Comparison of ENCODE assay signal across 14 cellular contexts in genomic region chr12:78795934-78796445, GRCh38.
DNase-seq lines count a peak whose midpoint lies in the region; ATAC-seq and TF ChIP-seq lines count a peak whose summit lies in the region.
"Had no signal": no experiment of that assay in that cellular context is flagged by ENCODE, and none has a peak within 500 bp of the region (broad histone marks: within the 10 kb centered on the region; RNA-seq: fewer than 3 reads in every experiment).

No MANE protein-coding gene starts in this region.

- H4K20me1 ChIP-seq in mammary epithelial cell (ENCODE audit: insufficient read depth, low read length): no peaks in the 10 kb centered on the region

- H2AK5ac ChIP-seq in trophoblast cell (ENCODE audit: low read length): no peak overlapping the region

- H3K4ac ChIP-seq in trophoblast cell (ENCODE audit: low read depth, low read length): no peak overlapping the region

- H3K27me3 Mint-ChIP-seq in MCF 10A (ENCODE audit: insufficient read depth, unreplicated experiment): no peaks in the 10 kb centered on the region

- in situ Hi-C loops in mammary epithelial cell (cut with MboI; ENCODE audit: low sequenced_read_pairs in 2 of 2): no loop called here

- H3K4me3 ChIP-seq in mammary epithelial cell (replicated peaks in 1 of 3; ENCODE audit: insufficient read depth in 1 of 3, low read depth in 2 of 3, low read length in 3 of 3) (no peak overlapping the region), epithelial cell of esophagus (ENCODE audit: low read length) (no peak overlapping the region), trophoblast cell (ENCODE audit: low read depth, low read length) (no peak overlapping the region)
- H3K4me3 ChIP-seq: GM23338 had no signal

- H3K9me3 ChIP-seq in mammary epithelial cell (replicated peaks; ENCODE audit: insufficient read depth, low read length) (no peaks in the 10 kb centered on the region), trophoblast cell (ENCODE audit: insufficient read depth, low read depth, low read length) (no peaks in the 10 kb centered on the region)

- H3K27ac ChIP-seq in mammary epithelial cell (ENCODE audit: insufficient read depth, low read depth, low read length) (no peak overlapping the region), trophoblast cell (ENCODE audit: low read depth, low read length) (no peak overlapping the region)
- H3K27ac ChIP-seq: 22Rv1 had no signal

- TF ChIP-seq CTCF in mammary epithelial cell (conservative IDR thresholded peaks at IDR 0.05 in 1 of 2, IDR thresholded peaks at IDR 0.05 in 1 of 2; ENCODE audit: extremely low read depth in 1 of 2, insufficient read depth in 1 of 2, low read depth in 1 of 2, low read length in 2 of 2) (no peak), MCF 10A (IDR thresholded peaks at IDR 0.05; ENCODE audit: unreplicated experiment) (no peak), epithelial cell of esophagus (IDR thresholded peaks at IDR 0.05; ENCODE audit: insufficient read depth, low read depth, low read length, missing control alignments) (no peak)

- peak; percentile 57 for DNase-seq in mammary epithelial cell
- DNase-seq in MCF 10A (ENCODE audit: unreplicated experiment): no peak
- peak; percentile 41 for DNase-seq in epithelial cell of esophagus (ENCODE audit: low read depth)
- DNase-seq in trophoblast cell: peak; percentile 21 to 68
- no peak for DNase-seq in iPS-NIHi7 (ENCODE audit: extremely low spot score)
- no peak for DNase-seq in COLO829 (ENCODE audit: low spot score)
- DNase-seq: CD8-positive, alpha-beta T cell; DMS53; H7; IMR-90 had no signal

- no peak overlapping the region for H3K27ac Mint-ChIP-seq in MCF 10A (ENCODE audit: low read depth, unreplicated experiment)
- H3K27ac Mint-ChIP-seq: CD14-positive monocyte; CD8-positive, alpha-beta T cell; GM23338 had no signal

- H3K4me1 Mint-ChIP-seq in MCF 10A (ENCODE audit: insufficient read depth, unreplicated experiment): no peaks in the 10 kb centered on the region
- H3K4me1 Mint-ChIP-seq: CD14-positive monocyte had no signal

- H3K27me3 ChIP-seq in mammary epithelial cell (ENCODE audit: insufficient read depth, low read length) (no peaks in the 10 kb centered on the region), trophoblast cell (ENCODE audit: insufficient read depth, low read length) (no peaks in the 10 kb centered on the region)

- no peak for ATAC-seq in GM18873 (IDR thresholded peaks at IDR 0.05; ENCODE audit: low FRiP score, unreplicated experiment)
- ATAC-seq: CD8-positive, alpha-beta T cell; GM23338 had no signal

- CTCF ChIA-PET in mammary epithelial cell (lab: Charles Lee; ENCODE audit: low non-redundant PET) (no interaction called here), MCF 10A (lab: Yijun Ruan, JAX) (no interaction called here)

- H3K23ac ChIP-seq in trophoblast cell (ENCODE audit: low read length): no peak overlapping the region

- dilution Hi-C loops in mammary epithelial cell (cut with HindIII; ENCODE audit: low sequenced_read_pairs): no loop called here

- H3K9me3 Mint-ChIP-seq in MCF 10A (ENCODE audit: unreplicated experiment): peaks cover 16% of the 10 kb centered on the region

- no peak overlapping the region for H4K12ac ChIP-seq in trophoblast cell (ENCODE audit: low read depth, low read length)

- H3K79me2 ChIP-seq in mammary epithelial cell (ENCODE audit: insufficient read depth, low read length) (no peaks in the 10 kb centered on the region), trophoblast cell (ENCODE audit: control insufficient read depth, insufficient read depth, low read length, poor library complexity) (no peaks in the 10 kb centered on the region)

- no peak overlapping the region for H4K8ac ChIP-seq in trophoblast cell (ENCODE audit: low read depth, low read length)

- no peak overlapping the region for H3K4me2 ChIP-seq in mammary epithelial cell (ENCODE audit: insufficient read depth, low read depth, low read length)
- no peak overlapping the region for H3K4me2 ChIP-seq in trophoblast cell (ENCODE audit: low read length)
- H3K4me2 ChIP-seq: GM23338 had no signal

- no peak overlapping the region for H4K91ac ChIP-seq in trophoblast cell (ENCODE audit: low read depth, low read length)

- intact Hi-C loops in mammary epithelial cell (cut with micrococcal nuclease) (no loop called here), MCF 10A (cut with micrococcal nuclease) (no loop called here)

- no peak overlapping the region for H3K18ac ChIP-seq in trophoblast cell (ENCODE audit: low read length)

- no peaks in the 10 kb centered on the region for H3K36me3 Mint-ChIP-seq in MCF 10A (ENCODE audit: insufficient read depth, unreplicated experiment)
- H3K36me3 Mint-ChIP-seq: CD14-positive monocyte; CD8-positive, alpha-beta T cell had no signal

- no peaks in the 10 kb centered on the region for H3K36me3 ChIP-seq in mammary epithelial cell (ENCODE audit: insufficient read depth, low read length)
- H3K36me3 ChIP-seq in trophoblast cell (ENCODE audit: control insufficient read depth in 1 of 2, insufficient read depth in 2 of 2, low read length in 2 of 2): no peaks in the 10 kb centered on the region

- BruUV-seq in mammary epithelial cell (replicated peaks; lab: Mats Ljungman, UMichigan) (no TSS peak), MCF 10A (replicated peaks; lab: Mats Ljungman, UMichigan) (no TSS peak)

- no peaks in the 10 kb centered on the region for H3K4me1 ChIP-seq in mammary epithelial cell (ENCODE audit: insufficient read depth, low read length)
- peaks cover 2 to 3% of the 10 kb centered on the region in 2 experiments for H3K4me1 ChIP-seq in trophoblast cell (ENCODE audit: control insufficient read depth in 1 of 2, insufficient read depth in 2 of 2, low read length in 2 of 2)

- H2BK120ac ChIP-seq in trophoblast cell (ENCODE audit: insufficient read depth, low read length, poor library complexity): no peak overlapping the region

- H2AFZ ChIP-seq in mammary epithelial cell (ENCODE audit: low read depth, low read length) (no peak overlapping the region), trophoblast cell (ENCODE audit: insufficient read depth, low read length, poor library complexity) (no peak overlapping the region)
- H2AFZ ChIP-seq: GM23338 had no signal

- H3K14ac ChIP-seq in trophoblast cell (ENCODE audit: low read length): no peak overlapping the region

- H3K9ac ChIP-seq in mammary epithelial cell (ENCODE audit: insufficient read depth, low read length): no peak overlapping the region
- no peak overlapping the region for H3K9ac ChIP-seq in trophoblast cell (ENCODE audit: low read length)

- no peak overlapping the region for H2BK5ac ChIP-seq in trophoblast cell (ENCODE audit: low read depth, low read length, poor library complexity)

- H2BK12ac ChIP-seq in trophoblast cell (ENCODE audit: low read length): no peak overlapping the region

- POLR2A ChIA-PET in MCF 10A (lab: Yijun Ruan, JAX): no interaction called here

- no peaks in the 10 kb centered on the region for H3K79me1 ChIP-seq in trophoblast cell (ENCODE audit: low read length)

- no peak overlapping the region for H3K4me3 Mint-ChIP-seq in MCF 10A (ENCODE audit: unreplicated experiment)
- H3K4me3 Mint-ChIP-seq: CD14-positive monocyte; CD8-positive, alpha-beta T cell; GM23338 had no signal

Comparison
In these comparisons a context has a peak if more than half of its experiments do, and no peak if none do; other contexts are left out.
1. DNase-seq: peak in mammary epithelial cell (single experiment), epithelial cell of esophagus (single experiment) and trophoblast cell (2 of 2); none in MCF 10A (single experiment), iPS-NIHi7 (single experiment) and COLO829 (single experiment).